Comparison of ENCODE assay signal across 10 cellular contexts in genomic region chr5:55231029-55231475, GRCh38. TPM values are rescaled to one million over a fixed set of nuclear protein-coding genes. Genes with fewer than 3 reads are reported as not detected.
DNase-seq lines count a peak whose midpoint lies in the region; ATAC-seq and TF ChIP-seq lines count a peak whose summit lies in the region.
"Had no signal": no experiment of that assay in that cellular context is flagged by ENCODE, and none has a peak within 500 bp of the region (broad histone marks: within the 10 kb centered on the region; RNA-seq: fewer than 3 reads in every experiment).

No MANE protein-coding gene starts in this region.

- intact Hi-C loops in vagina (cut with DNase I): no loop called here

- no peak for TF ChIP-seq POLR2A in vagina (IDR thresholded peaks at IDR 0.05)

- peaks cover 63% of the 10 kb centered on the region for H3K4me1 Mint-ChIP-seq in stimulated activated naive CD8-positive, alpha-beta T cell treated with anti-CD3 and anti-CD28 coated beads, Interleukin-15, amount 100 ng/mL, for 72 hours

- no peak overlapping the region for H3K27ac ChIP-seq in mucosa of rectum (ENCODE audit: low read depth in 2 of 2, low read length in 2 of 2)
- no peak overlapping the region for H3K27ac ChIP-seq in vagina
- H3K27ac ChIP-seq: KMS-11, uterus had no signal

- H3K4me1 ChIP-seq in adipocyte (ENCODE audit: control insufficient read depth, insufficient read depth, low read length) (peaks cover 29% of the 10 kb centered on the region), mucosa of rectum (ENCODE audit: control insufficient read depth in 2 of 2, insufficient read depth in 2 of 2, low read length in 2 of 2) (peaks cover 37 to 51% of the 10 kb centered on the region in 2 donors), vagina (peaks cover 60% of the 10 kb centered on the region)

- no peaks in the 10 kb centered on the region for H3K9me3 Mint-ChIP-seq in stimulated activated naive CD8-positive, alpha-beta T cell treated with anti-CD3 and anti-CD28 coated beads, Interleukin-15, amount 100 ng/mL, for 72 hours

- H3K36me3 ChIP-seq in adipocyte (ENCODE audit: control insufficient read depth, insufficient read depth, low read length, severe bottlenecking): no peaks in the 10 kb centered on the region
- H3K36me3 ChIP-seq in mucosa of rectum (ENCODE audit: control insufficient read depth in 2 of 2, insufficient read depth in 2 of 2, low read length in 2 of 2): no peaks in the 10 kb centered on the region
- no peaks in the 10 kb centered on the region for H3K36me3 ChIP-seq in vagina
- H3K36me3 ChIP-seq: uterus had no signal

- H3K27ac Mint-ChIP-seq in stimulated activated naive CD8-positive, alpha-beta T cell treated with anti-CD3 and anti-CD28 coated beads, Interleukin-15, amount 100 ng/mL, for 72 hours: no peak overlapping the region

- DNase-seq in stimulated activated naive CD8-positive, alpha-beta T cell treated with anti-CD3 and anti-CD28 coated beads, Interleukin-15, amount 100 ng/mL, for 72 hours: no peak
- no peak for DNase-seq in stimulated activated naive CD8-positive, alpha-beta T cell treated with anti-CD3 and anti-CD28 coated beads, Interleukin-15, Interleukin-2, amounts not matched to agents 100 U/mL and 50 U/mL, for 24 hours
- no peak for DNase-seq in adipocyte (ENCODE audit: low read depth)
- no peak for DNase-seq in vagina (ENCODE audit: extremely low spot score in 2 of 2)
- no peak for DNase-seq in kidney tubule cell (ENCODE audit: low spot score)
- no peak for DNase-seq in GM03348 (ENCODE audit: low spot score)
- DNase-seq: uterus had no signal

- peaks cover 90% of the 10 kb centered on the region for H3K27me3 Mint-ChIP-seq in stimulated activated naive CD8-positive, alpha-beta T cell treated with anti-CD3 and anti-CD28 coated beads, Interleukin-15, amount 100 ng/mL, for 72 hours

- ATAC-seq in stimulated activated naive CD8-positive, alpha-beta T cell treated with anti-CD3 and anti-CD28 coated beads, Interleukin-15, amount 100 ng/mL, for 72 hours: no peak
- ATAC-seq in stimulated activated naive CD8-positive, alpha-beta T cell treated with anti-CD3 and anti-CD28 coated beads, Interleukin-15, Interleukin-2, amounts not matched to agents 100 U/mL and 50 U/mL, for 24 hours: no peak
- no peak for ATAC-seq in HG02970 (IDR thresholded peaks at IDR 0.05; ENCODE audit: low FRiP score, unreplicated experiment)

- peaks cover 67% of the 10 kb centered on the region for H3K27me3 ChIP-seq in adipocyte (replicated peaks; ENCODE audit: control insufficient read depth, insufficient read depth, low read length)
- peaks cover 57 to 69% of the 10 kb centered on the region in 2 donors for H3K27me3 ChIP-seq in mucosa of rectum (ENCODE audit: control insufficient read depth in 2 of 2, insufficient read depth in 2 of 2, low read length in 2 of 2)
- H3K27me3 ChIP-seq in vagina: peaks cover 28% of the 10 kb centered on the region

- TF ChIP-seq CTCF in vagina (IDR thresholded peaks at IDR 0.05): no peak

- no peak overlapping the region for H3K9ac ChIP-seq in adipocyte (ENCODE audit: low read length)
- no peak overlapping the region for H3K9ac ChIP-seq in mucosa of rectum (ENCODE audit: low read depth in 1 of 2, low read length in 2 of 2)
- H3K9ac ChIP-seq: KMS-11 had no signal

- H3K4me3 Mint-ChIP-seq in stimulated activated naive CD8-positive, alpha-beta T cell treated with anti-CD3 and anti-CD28 coated beads, Interleukin-15, amount 100 ng/mL, for 72 hours: peak overlapping the region; percentile 85 to 98

- H3K4me3 ChIP-seq in adipocyte (ENCODE audit: low read length) (peak overlapping the region; percentile 59), mucosa of rectum (ENCODE audit: low read length in 2 of 2) (peak overlapping the region; percentile 53 to 78), vagina (peak overlapping the region; percentile 58)

- no peaks in the 10 kb centered on the region for H3K9me3 ChIP-seq in adipocyte (ENCODE audit: control insufficient read depth, low read length)
- H3K9me3 ChIP-seq in mucosa of rectum (ENCODE audit: control insufficient read depth in 2 of 2, low read length in 2 of 2): no peaks in the 10 kb centered on the region
- H3K9me3 ChIP-seq in vagina: no peaks in the 10 kb centered on the region
- H3K9me3 ChIP-seq: uterus had no signal

RNA-seq across cellular contexts. Expression of gene CCNO, which starts 2.4 kb away (rescaled TPM):
- not detected for total RNA-seq in vagina

RNA-seq across cellular contexts. Expression of gene MCIDAS, which starts 3.9 kb away (rescaled TPM):
- total RNA-seq in vagina: not detected

RNA-seq across cellular contexts. Expression of gene CDC20B, which starts 58.1 kb away (rescaled TPM):
- total RNA-seq in vagina: not detected
